Comparison of ENCODE assay signal across 8 cellular contexts in genomic region chrX:129930941-129931410, GRCh38. TPM values are rescaled to one million over a fixed set of nuclear protein-coding genes. Genes with fewer than 3 reads are reported as not detected.
DNase-seq lines count a peak whose midpoint lies in the region; ATAC-seq and TF ChIP-seq lines count a peak whose summit lies in the region.

No MANE protein-coding gene starts in this region.

- H3K4me1 ChIP-seq in CD4-positive, CD25-positive, alpha-beta regulatory T cell (ENCODE audit: control insufficient read depth, insufficient read depth, low read length, poor library complexity, severe bottlenecking), result no peaks in the 10 kb centered on the region
- no peaks in the 10 kb centered on the region; the same call in 1 of the 2 replicates for H3K4me1 ChIP-seq in HEK293 (ENCODE audit: control insufficient read depth, insufficient read depth, low read length)
- no peaks in the 10 kb centered on the region for H3K4me1 ChIP-seq in left lung
- H3K4me1 ChIP-seq in upper lobe of left lung, result peaks cover 0 to 5% (median 0%) of the 10 kb centered on the region in 4 donors

- CTCF ChIA-PET in HEK293 (lab: Yijun Ruan, JAX), result interaction anchor here (0.9 to 1.7 kb wide), 5 partner anchors 11 to 130 kb away, joined by 4 to 9 read pairs (median 8); no protein-coding TSS in a partner anchor

- H3K27me3 ChIP-seq in CD4-positive, CD25-positive, alpha-beta regulatory T cell (ENCODE audit: control insufficient read depth, insufficient read depth, low read length), result no peaks in the 10 kb centered on the region
- H3K27me3 ChIP-seq in left lung (no peaks in the 10 kb centered on the region), upper lobe of left lung (no peaks in the 10 kb centered on the region)

- peaks cover 0 to 7% (median 3%) of the 10 kb centered on the region in 4 donors for H3K4me1 Mint-ChIP-seq in CD4-positive, CD25-positive, alpha-beta regulatory T cell

- no peak for TF ChIP-seq POLR2A in upper lobe of left lung (IDR thresholded peaks at IDR 0.05)

- H3K9me3 Mint-ChIP-seq in CD4-positive, CD25-positive, alpha-beta regulatory T cell, result no peaks in the 10 kb centered on the region

- H3K27me3 Mint-ChIP-seq in CD4-positive, CD25-positive, alpha-beta regulatory T cell, result no peaks in the 10 kb centered on the region

- intact Hi-C loops in left lung (cut with DNase I), result no loop called here

- peak overlapping the region; percentile 90 to 93 (median 91) for H3K27ac Mint-ChIP-seq in CD4-positive, CD25-positive, alpha-beta regulatory T cell

- H3K36me3 Mint-ChIP-seq in CD4-positive, CD25-positive, alpha-beta regulatory T cell, result peaks cover 6% of the 10 kb centered on the region

- ATAC-seq in CD4-positive, CD25-positive, alpha-beta regulatory T cell (ENCODE audit: low read depth in 2 of 2), result no peak
- no peak for ATAC-seq in left lung
- ATAC-seq in upper lobe of left lung (ENCODE audit: low FRiP score in 2 of 2), result no peak

- H3K9me3 ChIP-seq in CD4-positive, CD25-positive, alpha-beta regulatory T cell (ENCODE audit: control insufficient read depth in 2 of 2, low read length in 2 of 2), result no peaks in the 10 kb centered on the region
- no peaks in the 10 kb centered on the region for H3K9me3 ChIP-seq in HEK293 (ENCODE audit: control insufficient read depth, insufficient read depth, low read depth, low read length)
- no peaks in the 10 kb centered on the region for H3K9me3 ChIP-seq in left lung
- no peaks in the 10 kb centered on the region for H3K9me3 ChIP-seq in upper lobe of left lung

- POLR2A ChIA-PET in HEK293 (lab: Yijun Ruan, JAX), result interaction anchor here (0.5 to 1.7 kb wide), 6 partner anchors 25 to 150 kb away, joined by 3 to 9 read pairs (median 4); partner anchors contain the start of gene UTP14A

- H3K4me3 Mint-ChIP-seq in CD4-positive, CD25-positive, alpha-beta regulatory T cell, result peak overlapping the region; percentile 75 to 96 (median 79)

- TF ChIP-seq CTCF in HEK293 (tag by site-specific recombination; IDR thresholded peaks at IDR 0.05), result no peak
- no peak for TF ChIP-seq CTCF in left lung (IDR thresholded peaks at IDR 0.05)
- TF ChIP-seq CTCF in upper lobe of left lung (IDR thresholded peaks at IDR 0.05), result no peak

- DNase-seq in CD4-positive, CD25-positive, alpha-beta regulatory T cell, result peak in 1 of 3 donors; percentile 2
- DNase-seq in left lung (no peak), upper lobe of left lung (no peak), inferior parietal cortex (ENCODE audit: extremely low spot score) (no peak), NCI-H345 treated with DMSO at 0.1 percent for 48 hours (lab: John Stamatoyannopoulos, UW; ENCODE audit: unreplicated experiment) (no peak), NOMO-1 (lab: John Stamatoyannopoulos, UW; ENCODE audit: unreplicated experiment in 2 of 2) (no peak)

- WGBS in upper lobe of left lung, 2 donors, result 0 to 35% methylated on average over 1 to 13 of the region's 13 CpGs

- H3K27ac ChIP-seq in CD4-positive, CD25-positive, alpha-beta regulatory T cell (ENCODE audit: insufficient read depth, low read length, poor library complexity, severe bottlenecking), result peak overlapping the region; percentile 71
- H3K27ac ChIP-seq in HEK293 (ENCODE audit: extremely low read depth, low read depth, low read length), result peak overlapping the region; percentile 25; the same call in 1 of the 2 replicates
- peak overlapping the region; percentile 48 for H3K27ac ChIP-seq in angular gyrus (ENCODE audit: low read depth, low read length)
- peak overlapping the region; percentile 62 to 88 for H3K27ac ChIP-seq in left lung
- H3K27ac ChIP-seq in upper lobe of left lung, result peak overlapping the region; percentile 84 to 96 (median 90)

- TF ChIP-seq EP300 in upper lobe of left lung (IDR thresholded peaks at IDR 0.05), result no peak

- peak overlapping the region; percentile 41 for H3K4me3 ChIP-seq in CD4-positive, CD25-positive, alpha-beta regulatory T cell (ENCODE audit: low read depth, low read length)
- H3K4me3 ChIP-seq in HEK293 (ENCODE audit: low read depth, low read length) (peak overlapping the region; percentile 31), left lung (peak overlapping the region; percentile 22 to 56), upper lobe of left lung (peak overlapping the region in 3 of 4 donors; percentile 41 to 73 (median 63))

- no peaks in the 10 kb centered on the region for H3K36me3 ChIP-seq in CD4-positive, CD25-positive, alpha-beta regulatory T cell (ENCODE audit: control insufficient read depth, insufficient read depth, low read length)
- H3K36me3 ChIP-seq in HEK293 (ENCODE audit: control insufficient read depth in 2 of 2, insufficient read depth in 1 of 2, low read length in 2 of 2) (peaks cover 10 to 37% of the 10 kb centered on the region in 2 experiments), left lung (peaks cover 0 to 18% of the 10 kb centered on the region in 2 donors), upper lobe of left lung (peaks cover 0 to 11% (median 0%) of the 10 kb centered on the region in 4 donors)

TF ChIP-seq in HEK293, 187 proteins besides CTCF, POLR2A, EP300 and RAD21:
- 0 out of 2 replicates have a peak, but pooled peaks have one; percentile 20 for TF ChIP-seq ZBTB17 (tag by site-specific recombination; IDR thresholded peaks at IDR 0.05)
- no peak for TF ChIP-seq ZNF114 (tag by site-specific recombination; IDR thresholded peaks at IDR 0.05)
- TF ChIP-seq ZNF548 (tag by site-specific recombination; IDR thresholded peaks at IDR 0.05), result no peak
- peak; percentile 95; the same call in 1 of the 2 replicates for TF ChIP-seq MZF1 (tag by site-specific recombination; IDR thresholded peaks at IDR 0.05; ENCODE audit: borderline replicate concordance)
- TF ChIP-seq, protein P1, sequence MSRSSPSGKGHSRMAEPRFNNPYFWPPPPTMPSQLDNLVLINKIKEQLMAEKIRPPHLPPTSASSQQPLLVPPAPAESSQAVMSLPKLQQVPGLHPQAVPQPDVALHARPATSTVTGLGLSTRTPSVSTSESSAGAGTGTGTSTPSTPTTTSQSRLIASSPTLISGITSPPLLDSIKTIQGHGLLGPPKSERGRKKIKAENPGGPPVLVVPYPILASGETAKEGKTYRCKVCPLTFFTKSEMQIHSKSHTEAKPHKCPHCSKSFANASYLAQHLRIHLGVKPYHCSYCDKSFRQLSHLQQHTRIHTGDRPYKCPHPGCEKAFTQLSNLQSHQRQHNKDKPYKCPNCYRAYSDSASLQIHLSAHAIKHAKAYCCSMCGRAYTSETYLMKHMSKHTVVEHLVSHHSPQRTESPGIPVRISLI (tag by site-specific recombination; IDR thresholded peaks at IDR 0.05), result 0 out of 2 replicates have a peak, but pooled peaks have one; percentile 45
- TF ChIP-seq BCL6B (tag by site-specific recombination; IDR thresholded peaks at IDR 0.05), result no peak
- peak; percentile 82 for TF ChIP-seq ZNF335 (tag by site-specific recombination; conservative IDR thresholded peaks at IDR 0.05)
- TF ChIP-seq SP3 (tag by site-specific recombination; IDR thresholded peaks at IDR 0.05), result no peak
- TF ChIP-seq ZNF133 (tag by site-specific recombination; IDR thresholded peaks at IDR 0.05), result no peak
- TF ChIP-seq ZNF558 (tag by site-specific recombination; IDR thresholded peaks at IDR 0.05), result no peak
- TF ChIP-seq ZNF830 (tag by site-specific recombination; IDR thresholded peaks at IDR 0.05; ENCODE audit: low read depth), result no peak
- TF ChIP-seq, protein P2, sequence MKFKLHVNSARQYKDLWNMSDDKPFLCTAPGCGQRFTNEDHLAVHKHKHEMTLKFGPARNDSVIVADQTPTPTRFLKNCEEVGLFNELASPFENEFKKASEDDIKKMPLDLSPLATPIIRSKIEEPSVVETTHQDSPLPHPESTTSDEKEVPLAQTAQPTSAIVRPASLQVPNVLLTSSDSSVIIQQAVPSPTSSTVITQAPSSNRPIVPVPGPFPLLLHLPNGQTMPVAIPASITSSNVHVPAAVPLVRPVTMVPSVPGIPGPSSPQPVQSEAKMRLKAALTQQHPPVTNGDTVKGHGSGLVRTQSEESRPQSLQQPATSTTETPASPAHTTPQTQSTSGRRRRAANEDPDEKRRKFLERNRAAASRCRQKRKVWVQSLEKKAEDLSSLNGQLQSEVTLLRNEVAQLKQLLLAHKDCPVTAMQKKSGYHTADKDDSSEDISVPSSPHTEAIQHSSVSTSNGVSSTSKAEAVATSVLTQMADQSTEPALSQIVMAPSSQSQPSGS (tag by site-specific recombination; IDR thresholded peaks at IDR 0.05; ENCODE audit: low read depth), result no peak

RNA-seq across cellular contexts. Expression of gene UTP14A, which starts 25.0 kb away (rescaled TPM):
- 11.7 TPM for total RNA-seq in CD4-positive, CD25-positive, alpha-beta regulatory T cell
- polyA plus RNA-seq in CD4-positive, CD25-positive, alpha-beta regulatory T cell, result 1 to 10 TPM; 5.8 to 9.5 (median 8.3) TPM
- total RNA-seq in left lung (10 to 100 TPM; 12.3 to 16.3 TPM), upper lobe of left lung (10 to 100 TPM in 5 of 6 donors, 1 to 10 TPM in 1; 9.5 to 17.7 (median 15.5) TPM)

RNA-seq across cellular contexts. Expression of gene BCORL1, which starts 51.5 kb away (rescaled TPM):
- 5.5 TPM for total RNA-seq in CD4-positive, CD25-positive, alpha-beta regulatory T cell
- polyA plus RNA-seq in CD4-positive, CD25-positive, alpha-beta regulatory T cell, result 1 to 10 TPM in 2 of 4 donors, under 1 TPM in 2; 0.13 to 2.0 (median 1.0) TPM
- total RNA-seq in left lung (10 to 100 TPM; 12.1 to 14.3 TPM), upper lobe of left lung (10 to 100 TPM in 4 of 6 donors, 1 to 10 TPM in 2; 3.2 to 21.4 (median 11.2) TPM)

Comparison
In these comparisons a context has a peak if more than half of its experiments do, and no peak if none do; other contexts are left out.
1. H3K27ac ChIP-seq: peak in every context shown above with its lines; median percentile 90 in upper lobe of left lung; 75 in left lung; 71 in CD4-positive, CD25-positive, alpha-beta regulatory T cell; 48 in angular gyrus; 25 in HEK293.